ENCODE assay signal across 1 cellular context in the genomic region with DNA sequence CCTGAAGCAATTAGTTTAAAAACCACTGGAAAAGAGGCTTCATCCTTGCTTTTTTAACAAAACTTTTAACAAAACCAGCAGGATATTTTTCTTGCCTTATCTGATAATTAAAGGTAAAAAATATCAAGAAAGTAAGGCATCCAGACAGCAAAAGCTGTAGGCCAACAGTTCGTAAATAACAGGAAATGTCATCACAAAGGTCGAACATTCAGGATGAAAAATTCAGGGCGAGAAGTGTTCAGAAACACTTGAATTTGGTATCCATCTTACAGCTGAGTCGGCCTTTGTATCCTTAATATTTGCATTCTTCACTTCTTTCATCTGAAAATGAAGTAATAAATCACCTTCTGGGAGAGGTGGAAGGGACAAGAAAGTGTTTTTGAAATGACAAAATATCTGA.
TF ChIP-seq lines count a peak whose summit lies in the region.

No MANE protein-coding gene starts in this region.

TF ChIP-seq in GM23338, 12 proteins besides CTCF, POLR2A, EP300 and RAD21 (continued from another document):
- TF ChIP-seq REST (IDR thresholded peaks at IDR 0.05; ENCODE audit: unreplicated experiment): no peak
- TF ChIP-seq CREB1 (CRISPR knock-in tag; IDR thresholded peaks at IDR 0.05; ENCODE audit: low read depth): no peak
- TF ChIP-seq, protein P1, sequence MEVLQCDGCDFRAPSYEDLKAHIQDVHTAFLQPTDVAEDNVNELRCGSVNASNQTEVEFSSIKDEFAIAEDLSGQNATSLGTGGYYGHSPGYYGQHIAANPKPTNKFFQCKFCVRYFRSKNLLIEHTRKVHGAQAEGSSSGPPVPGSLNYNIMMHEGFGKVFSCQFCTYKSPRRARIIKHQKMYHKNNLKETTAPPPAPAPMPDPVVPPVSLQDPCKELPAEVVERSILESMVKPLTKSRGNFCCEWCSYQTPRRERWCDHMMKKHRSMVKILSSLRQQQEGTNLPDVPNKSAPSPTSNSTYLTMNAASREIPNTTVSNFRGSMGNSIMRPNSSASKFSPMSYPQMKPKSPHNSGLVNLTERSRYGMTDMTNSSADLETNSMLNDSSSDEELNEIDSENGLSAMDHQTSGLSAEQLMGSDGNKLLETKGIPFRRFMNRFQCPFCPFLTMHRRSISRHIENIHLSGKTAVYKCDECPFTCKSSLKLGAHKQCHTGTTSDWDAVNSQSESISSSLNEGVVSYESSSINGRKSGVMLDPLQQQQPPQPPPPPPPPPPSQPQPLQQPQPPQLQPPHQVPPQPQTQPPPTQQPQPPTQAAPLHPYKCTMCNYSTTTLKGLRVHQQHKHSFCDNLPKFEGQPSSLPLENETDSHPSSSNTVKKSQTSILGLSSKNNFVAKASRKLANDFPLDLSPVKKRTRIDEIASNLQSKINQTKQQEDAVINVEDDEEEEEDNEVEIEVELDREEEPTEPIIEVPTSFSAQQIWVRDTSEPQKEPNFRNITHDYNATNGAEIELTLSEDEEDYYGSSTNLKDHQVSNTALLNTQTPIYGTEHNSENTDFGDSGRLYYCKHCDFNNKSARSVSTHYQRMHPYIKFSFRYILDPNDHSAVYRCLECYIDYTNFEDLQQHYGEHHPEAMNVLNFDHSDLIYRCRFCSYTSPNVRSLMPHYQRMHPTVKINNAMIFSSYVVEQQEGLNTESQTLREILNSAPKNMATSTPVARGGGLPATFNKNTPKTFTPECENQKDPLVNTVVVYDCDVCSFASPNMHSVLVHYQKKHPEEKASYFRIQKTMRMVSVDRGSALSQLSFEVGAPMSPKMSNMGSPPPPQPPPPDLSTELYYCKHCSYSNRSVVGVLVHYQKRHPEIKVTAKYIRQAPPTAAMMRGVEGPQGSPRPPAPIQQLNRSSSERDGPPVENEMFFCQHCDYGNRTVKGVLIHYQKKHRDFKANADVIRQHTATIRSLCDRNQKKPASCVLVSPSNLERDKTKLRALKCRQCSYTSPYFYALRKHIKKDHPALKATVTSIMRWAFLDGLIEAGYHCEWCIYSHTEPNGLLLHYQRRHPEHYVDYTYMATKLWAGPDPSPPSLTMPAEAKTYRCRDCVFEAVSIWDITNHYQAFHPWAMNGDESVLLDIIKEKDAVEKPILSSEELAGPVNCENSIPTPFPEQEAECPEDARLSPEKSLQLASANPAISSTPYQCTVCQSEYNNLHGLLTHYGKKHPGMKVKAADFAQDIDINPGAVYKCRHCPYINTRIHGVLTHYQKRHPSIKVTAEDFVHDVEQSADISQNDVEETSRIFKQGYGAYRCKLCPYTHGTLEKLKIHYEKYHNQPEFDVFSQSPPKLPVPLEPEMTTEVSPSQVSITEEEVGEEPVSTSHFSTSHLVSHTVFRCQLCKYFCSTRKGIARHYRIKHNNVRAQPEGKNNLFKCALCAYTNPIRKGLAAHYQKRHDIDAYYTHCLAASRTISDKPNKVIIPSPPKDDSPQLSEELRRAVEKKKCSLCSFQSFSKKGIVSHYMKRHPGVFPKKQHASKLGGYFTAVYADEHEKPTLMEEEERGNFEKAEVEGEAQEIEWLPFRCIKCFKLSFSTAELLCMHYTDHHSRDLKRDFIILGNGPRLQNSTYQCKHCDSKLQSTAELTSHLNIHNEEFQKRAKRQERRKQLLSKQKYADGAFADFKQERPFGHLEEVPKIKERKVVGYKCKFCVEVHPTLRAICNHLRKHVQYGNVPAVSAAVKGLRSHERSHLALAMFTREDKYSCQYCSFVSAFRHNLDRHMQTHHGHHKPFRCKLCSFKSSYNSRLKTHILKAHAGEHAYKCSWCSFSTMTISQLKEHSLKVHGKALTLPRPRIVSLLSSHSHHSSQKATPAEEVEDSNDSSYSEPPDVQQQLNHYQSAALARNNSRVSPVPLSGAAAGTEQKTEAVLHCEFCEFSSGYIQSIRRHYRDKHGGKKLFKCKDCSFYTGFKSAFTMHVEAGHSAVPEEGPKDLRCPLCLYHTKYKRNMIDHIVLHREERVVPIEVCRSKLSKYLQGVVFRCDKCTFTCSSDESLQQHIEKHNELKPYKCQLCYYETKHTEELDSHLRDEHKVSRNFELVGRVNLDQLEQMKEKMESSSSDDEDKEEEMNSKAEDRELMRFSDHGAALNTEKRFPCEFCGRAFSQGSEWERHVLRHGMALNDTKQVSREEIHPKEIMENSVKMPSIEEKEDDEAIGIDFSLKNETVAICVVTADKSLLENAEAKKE (CRISPR knock-in tag; IDR thresholded peaks at IDR 0.05): no peak
- no peak for TF ChIP-seq JUNB (IDR thresholded peaks at IDR 0.05; ENCODE audit: unreplicated experiment)
- no peak for TF ChIP-seq NANOG (IDR thresholded peaks at IDR 0.05; ENCODE audit: borderline replicate concordance)
- TF ChIP-seq EZH2 (IDR thresholded peaks at IDR 0.05; ENCODE audit: low read depth, unreplicated experiment): no peak
- TF ChIP-seq POLR2AphosphoS5 (IDR thresholded peaks at IDR 0.05; ENCODE audit: low read depth): no peak
- no peak for TF ChIP-seq ZNF114 (CRISPR knock-in tag; IDR thresholded peaks at IDR 0.05)
- TF ChIP-seq EZH2phosphoT487 (IDR thresholded peaks at IDR 0.05; ENCODE audit: unreplicated experiment): no peak
